ENCODE assay signal across 25 cellular contexts in genomic region chr17:67015001-67015400, GRCh38. TPM values are rescaled to one million over a fixed set of nuclear protein-coding genes. Genes with fewer than 3 reads are reported as not detected.
"Had no signal": no experiment of that assay in that cellular context is flagged by ENCODE, and none has a peak within 500 bp of the region (broad histone marks: within the 10 kb centered on the region; RNA-seq: fewer than 3 reads in every experiment).

No MANE protein-coding gene starts in this region.

- H3K36me3 ChIP-seq: colonic mucosa, esophagus squamous epithelium, lower lobe of right lung, prostate gland, right atrium auricular region, thoracic aorta, tibial nerve, upper lobe of left lung had no signal

- DNase-seq: colonic mucosa; effector memory CD4-positive, alpha-beta T cell; erythroblast; esophagus squamous epithelium; foreskin melanocyte; left ventricle myocardium superior; lower lobe of right lung; naive B cell; nucleus accumbens; stimulated activated CD4-positive, alpha-beta T cell treated with anti-CD3 and anti-CD28 coated beads, Interleukin-2, amount 100 ng/mL, for 24 hours; stimulated activated CD4-positive, alpha-beta T cell treated with anti-CD3 and anti-CD28 coated beads, Interleukin-4, amount 100 ng/mL, for 24 hours; upper lobe of left lung had no signal

- H3K4me1 ChIP-seq: colonic mucosa, esophagus squamous epithelium, lower lobe of right lung, prostate gland, right atrium auricular region, upper lobe of left lung had no signal

- H3K4me3 Mint-ChIP-seq: dendritic cell treated with granulocyte-macrophage colony-stimulating factor and Interleukin-4, amounts not matched to agents 40 ng/mL and 50 ng/mL, for 4 days; natural killer cell treated with Interleukin-12 subunit alpha and Interleukin-12 subunit beta and Interleukin-15 and Interleukin-18, amount 100 ng/mL, for 72 hours; stimulated activated memory B cell treated with anti-CD40 and anti-IgM and Interleukin-4, amounts not matched to agents 10 μg/mL and 1 μg/mL and 100 μg/mL, for 72 hours; stimulated activated naive CD8-positive, alpha-beta T cell treated with anti-CD3 and anti-CD28 coated beads, Interleukin-15, Interleukin-2, amounts not matched to agents 100 ng/mL and 50 ng/mL, for 24 hours had no signal

- H3K27me3 ChIP-seq: colonic mucosa, right atrium auricular region, tibial nerve, upper lobe of left lung had no signal

- H3K9me3 ChIP-seq: colonic mucosa, esophagus squamous epithelium, lower lobe of right lung, prostate gland, right atrium auricular region, thoracic aorta, upper lobe of left lung had no signal

- H3K36me3 Mint-ChIP-seq: naive B cell; natural killer cell treated with Interleukin-12 subunit alpha and Interleukin-12 subunit beta and Interleukin-15 and Interleukin-18, amount 100 ng/mL, for 72 hours; stimulated activated memory B cell treated with anti-CD40 and anti-IgM and Interleukin-4, amounts not matched to agents 10 μg/mL and 1 μg/mL and 100 μg/mL, for 72 hours had no signal

- H3K4me1 Mint-ChIP-seq: naive B cell; stimulated activated memory B cell treated with anti-CD40 and anti-IgM and Interleukin-4, amounts not matched to agents 10 μg/mL and 1 μg/mL and 100 μg/mL, for 72 hours had no signal

- H3K27ac Mint-ChIP-seq: dendritic cell treated with granulocyte-macrophage colony-stimulating factor and Interleukin-4, amounts not matched to agents 40 ng/mL and 50 ng/mL, for 4 days; natural killer cell treated with Interleukin-12 subunit alpha and Interleukin-12 subunit beta and Interleukin-15 and Interleukin-18, amount 100 ng/mL, for 72 hours; stimulated activated memory B cell treated with anti-CD40 and anti-IgM and Interleukin-4, amounts not matched to agents 10 μg/mL and 1 μg/mL and 100 μg/mL, for 72 hours; stimulated activated naive CD8-positive, alpha-beta T cell treated with anti-CD3 and anti-CD28 coated beads, Interleukin-15, Interleukin-2, amounts not matched to agents 100 ng/mL and 50 ng/mL, for 24 hours had no signal

- H3K4me3 ChIP-seq: colonic mucosa, esophagus squamous epithelium, lower lobe of right lung, prostate gland, right atrium auricular region, thoracic aorta, tibial nerve, upper lobe of left lung had no signal

- H3K9me3 Mint-ChIP-seq: dendritic cell treated with granulocyte-macrophage colony-stimulating factor and Interleukin-4, amounts not matched to agents 40 ng/mL and 50 ng/mL, for 4 days; natural killer cell treated with Interleukin-12 subunit alpha and Interleukin-12 subunit beta and Interleukin-15 and Interleukin-18, amount 100 ng/mL, for 72 hours; stimulated activated naive CD8-positive, alpha-beta T cell treated with anti-CD3 and anti-CD28 coated beads, Interleukin-15, Interleukin-2, amounts not matched to agents 100 ng/mL and 50 ng/mL, for 24 hours had no signal

- ATAC-seq: left ventricle myocardium superior; lower lobe of right lung; natural killer cell treated with Interleukin-12 subunit alpha and Interleukin-12 subunit beta and Interleukin-15 and Interleukin-18, amount 100 ng/mL, for 72 hours; sciatic nerve; stimulated activated memory B cell treated with anti-CD40 and anti-IgM and Interleukin-4, amounts not matched to agents 10 μg/mL and 1 μg/mL and 100 μg/mL, for 72 hours had no signal

- H3K27me3 Mint-ChIP-seq: dendritic cell treated with granulocyte-macrophage colony-stimulating factor and Interleukin-4, amounts not matched to agents 40 ng/mL and 50 ng/mL, for 4 days had no signal

- H3K27ac ChIP-seq: colonic mucosa, esophagus squamous epithelium, lower lobe of right lung, prostate gland, right atrium auricular region, thoracic aorta, tibial nerve, upper lobe of left lung had no signal

RNA-seq across cellular contexts. Expression of gene CACNG1, which starts 29.4 kb away (rescaled TPM):
- total RNA-seq: chondrocyte; colonic mucosa; esophagus squamous epithelium; left ventricle myocardium superior; lower lobe of right lung; mesenteric fat pad; natural killer cell treated with Interleukin-12 subunit alpha and Interleukin-12 subunit beta and Interleukin-15 and Interleukin-18, amount 100 ng/mL, for 72 hours; osteocyte; right atrium auricular region; sciatic nerve; thoracic aorta; tibial nerve had no signal
- polyA plus RNA-seq: keratinocyte had no signal

RNA-seq across cellular contexts. Expression of gene CACNG4, which starts 50.5 kb away (rescaled TPM):
- total RNA-seq: left ventricle myocardium superior; mesenteric fat pad; natural killer cell treated with Interleukin-12 subunit alpha and Interleukin-12 subunit beta and Interleukin-15 and Interleukin-18, amount 100 ng/mL, for 72 hours; thoracic aorta had no signal
- polyA plus RNA-seq: keratinocyte had no signal
